ENCODE assay signal across 8 cellular contexts in the genomic region with DNA sequence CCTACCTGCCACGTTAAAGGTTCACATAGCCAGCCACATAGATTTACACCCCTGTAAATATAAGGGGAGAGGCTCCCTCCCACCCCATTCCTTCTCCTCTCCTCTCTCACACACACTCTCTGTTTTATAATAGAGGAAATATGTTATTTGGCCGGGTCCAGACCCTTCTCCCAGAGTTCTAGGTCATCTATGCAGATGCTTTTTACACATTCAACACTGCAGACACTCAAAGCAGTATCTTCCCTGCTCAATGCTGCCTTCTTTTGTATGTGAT. TPM values are rescaled to one million over a fixed set of nuclear protein-coding genes. Genes with fewer than 3 reads are reported as not detected.
A peak's percentile ranks its signal among the peaks of the same experiment; 100 is the strongest.
DNase-seq lines count a peak whose midpoint lies in the region; ATAC-seq and TF ChIP-seq lines count a peak whose summit lies in the region.

No MANE protein-coding gene starts in this region.

- no peak for TF ChIP-seq POLR2A in ovary (IDR thresholded peaks at IDR 0.05)
- no peak for TF ChIP-seq POLR2A in GM18505 (IDR thresholded peaks at IDR 0.05; ENCODE audit: borderline replicate concordance, extremely low read depth, insufficient read depth, insufficient read length)

- peaks cover 58% of the 10 kb centered on the region for H3K79me2 ChIP-seq in DND-41 (ENCODE audit: insufficient read depth, low read length)

- peaks cover 64% of the 10 kb centered on the region for H3K4me1 ChIP-seq in DND-41 (ENCODE audit: insufficient read depth, low read length)
- peaks cover 13% of the 10 kb centered on the region for H3K4me1 ChIP-seq in endocrine pancreas (ENCODE audit: control insufficient read depth, insufficient read depth, low read length)
- H3K4me1 ChIP-seq in ovary (ENCODE audit: insufficient read depth) = peaks cover 8% of the 10 kb centered on the region

- H3K27ac ChIP-seq in DND-41 (ENCODE audit: low read length) = peak overlapping the region; percentile 84
- peak overlapping the region; percentile 93 to 99 for H3K27ac ChIP-seq in ovary

- no peak for ATAC-seq in DND-41 (ENCODE audit: insufficient read depth, low read depth)
- ATAC-seq in GM18520 (IDR thresholded peaks at IDR 0.05; ENCODE audit: unreplicated experiment) = no peak
- no peak for ATAC-seq in GM18505 (IDR thresholded peaks at IDR 0.05; ENCODE audit: unreplicated experiment)

- TF ChIP-seq EP300 in ovary (IDR thresholded peaks at IDR 0.05) = no peak

- 3 to 13% (median 10%) methylated on average over 2 of the region's 2 CpGs for WGBS in ovary, 3 donors

- H3K9ac ChIP-seq in DND-41 (ENCODE audit: low read depth, low read length) (peak overlapping the region; percentile 90), endocrine pancreas (ENCODE audit: control insufficient read depth, insufficient read depth, low read length) (peak overlapping the region; percentile 90)

- H3K4me3 ChIP-seq in DND-41 (ENCODE audit: low read depth in 1 of 2, low read length in 2 of 2) = peak overlapping the region; percentile 27 to 69; a peak in 3 of 4 replicates
- H3K4me3 ChIP-seq in endocrine pancreas (ENCODE audit: control insufficient read depth, insufficient read depth, low read length) = peak overlapping the region; percentile 88
- H3K4me3 ChIP-seq in ovary = peak overlapping the region; percentile 83

- TF ChIP-seq CTCF in DND-41 (IDR thresholded peaks at IDR 0.05; ENCODE audit: borderline replicate concordance, extremely low read depth, low read length, poor library complexity, severe bottlenecking) = no peak
- no peak for TF ChIP-seq CTCF in ovary (IDR thresholded peaks at IDR 0.05)

- H3K27me3 ChIP-seq in DND-41 (ENCODE audit: insufficient read depth, low read length, poor library complexity) = no peaks in the 10 kb centered on the region
- no peaks in the 10 kb centered on the region for H3K27me3 ChIP-seq in endocrine pancreas (ENCODE audit: control insufficient read depth, insufficient read depth, low read length)
- H3K27me3 ChIP-seq in ovary = no peaks in the 10 kb centered on the region

- peaks cover 11% of the 10 kb centered on the region for H3K9me3 ChIP-seq in DND-41 (ENCODE audit: insufficient read depth, low read length, severe bottlenecking)
- no peaks in the 10 kb centered on the region for H3K9me3 ChIP-seq in endocrine pancreas (ENCODE audit: control insufficient read depth, low read length)
- H3K9me3 ChIP-seq in ovary = no peaks in the 10 kb centered on the region

- H3K4me2 ChIP-seq in DND-41 (ENCODE audit: insufficient read depth, low read length) = peak overlapping the region; percentile 73

- intact Hi-C loops in ovary (cut with DNase I) = loop anchor here in 1 of 4 donors (10.0 kb wide), 1 partner anchor 110 kb away; a partner anchor contains a TSS

- H3K36me3 ChIP-seq in DND-41 (ENCODE audit: insufficient read depth, low read length) = peaks cover 43% of the 10 kb centered on the region
- no peaks in the 10 kb centered on the region for H3K36me3 ChIP-seq in endocrine pancreas (ENCODE audit: control insufficient read depth, insufficient read depth, low read length)
- no peaks in the 10 kb centered on the region for H3K36me3 ChIP-seq in ovary

- H4K20me1 ChIP-seq in DND-41 (ENCODE audit: insufficient read depth, low read length) = peaks cover 34% of the 10 kb centered on the region

- H2AFZ ChIP-seq in DND-41 (ENCODE audit: low read depth, low read length) = peak overlapping the region; percentile 85

- DNase-seq in DND-41 (no peak), NCI-H748 treated with DMSO at 0.1 percent for 48 hours (lab: John Stamatoyannopoulos, UW) (peak; percentile 60), ovary (no peak), CD1c-positive myeloid dendritic cell (ENCODE audit: extremely low spot score) (no peak), SIG-M5 (lab: John Stamatoyannopoulos, UW) (no peak)

RNA-seq across cellular contexts. Expression of a gene that starts 0.7 kb away (rescaled TPM):
- 100 to 1,000 TPM in 2 of 7 donors, 10 to 100 TPM in 5; 63.5 to 143 (median 79.1) TPM for total RNA-seq in ovary
- 10 to 100 TPM; 54.1 to 55.5 TPM for polyA plus RNA-seq in ovary
